Comparison of ENCODE assay signal across 8 cellular contexts in genomic region chr2:106886916-106887758, GRCh38. TPM values are rescaled to one million over a fixed set of nuclear protein-coding genes. Genes with fewer than 3 reads are reported as not detected.
A peak's percentile ranks its signal among the peaks of the same experiment; 100 is the strongest.
DNase-seq lines count a peak whose midpoint lies in the region; ATAC-seq and TF ChIP-seq lines count a peak whose summit lies in the region.

No MANE protein-coding gene starts in this region.

- peak; percentile 6 for DNase-seq in GM06990 (ENCODE audit: extremely low read depth, insufficient read length)
- DNase-seq in RWPE1 (ENCODE audit: low spot score): peak; percentile 26
- DNase-seq in left ventricle myocardium inferior: peak; percentile 30
- peak; percentile 91 for DNase-seq in retina
- no peak for DNase-seq in cerebellar nuclear complex (lab: John Stamatoyannopoulos, UW)

- H3K27me3 ChIP-seq in GM06990 (replicated peaks; ENCODE audit: control insufficient read depth, insufficient read depth, low read length) (no peaks in the 10 kb centered on the region), left ventricle myocardium inferior (ENCODE audit: low read depth) (peaks cover 70% of the 10 kb centered on the region)

- H3K4me1 ChIP-seq in left ventricle myocardium inferior: peaks cover 25% of the 10 kb centered on the region

- intact Hi-C loops in left ventricle myocardium inferior (cut with micrococcal nuclease): no loop called here

- TF ChIP-seq CTCF in GM06990 (IDR thresholded peaks at IDR 0.05; ENCODE audit: insufficient read depth, low read length, poor library complexity, severe bottlenecking) (no peak), RWPE1 (conservative IDR thresholded peaks at IDR 0.05; ENCODE audit: low read depth) (no peak), left ventricle myocardium inferior (IDR thresholded peaks at IDR 0.05; ENCODE audit: borderline replicate concordance) (no peak)

- POLR2A ChIA-PET in RWPE1 (lab: Yijun Ruan, JAX; ENCODE audit: low non-redundant PET): no interaction called here

- ATAC-seq in HG02763 (IDR thresholded peaks at IDR 0.05; ENCODE audit: unreplicated experiment) (no peak), HG02885 (IDR thresholded peaks at IDR 0.05; ENCODE audit: poor library complexity, unreplicated experiment) (no peak), GM18909 (IDR thresholded peaks at IDR 0.05; ENCODE audit: poor library complexity, unreplicated experiment) (no peak)

- CTCF ChIA-PET in RWPE1 (lab: Yijun Ruan, JAX): no interaction called here

- no peaks in the 10 kb centered on the region for H3K9me3 ChIP-seq in left ventricle myocardium inferior (replicated peaks)

- no peak overlapping the region for H3K4me3 ChIP-seq in GM06990 (replicated peaks; ENCODE audit: low read depth, low read length)
- H3K4me3 ChIP-seq in left ventricle myocardium inferior: peak overlapping the region; percentile 70

- no peaks in the 10 kb centered on the region for H3K36me3 ChIP-seq in GM06990 (ENCODE audit: control insufficient read depth, insufficient read depth, low read length)
- H3K36me3 ChIP-seq in left ventricle myocardium inferior: no peaks in the 10 kb centered on the region

- no peak overlapping the region for H3K27ac ChIP-seq in RWPE1
- H3K27ac ChIP-seq in left ventricle myocardium inferior (replicated peaks): no peak overlapping the region

RNA-seq across cellular contexts. Expression of gene ST6GAL2, which starts 1.2 kb away (rescaled TPM):
- 0.41 TPM for total RNA-seq in left ventricle myocardium inferior

Comparison
In these comparisons a context has a peak if more than half of its experiments do, and no peak if none do; other contexts are left out.
1. DNase-seq: peak in GM06990 (single experiment), RWPE1 (single experiment), left ventricle myocardium inferior (single experiment) and retina (single experiment); none in cerebellar nuclear complex (0 of 2).